Comparison of ENCODE assay signal across 22 cellular contexts in genomic region chr10:71049994-71050393, GRCh38.
A peak's percentile ranks its signal among the peaks of the same experiment; 100 is the strongest.
DNase-seq lines count a peak whose midpoint lies in the region; ATAC-seq, FAIRE-seq and TF ChIP-seq lines count a peak whose summit lies in the region.
"Had no signal": no experiment of that assay in that cellular context is flagged by ENCODE, and none has a peak within 500 bp of the region (broad histone marks: within the 10 kb centered on the region; RNA-seq: fewer than 3 reads in every experiment).

No MANE protein-coding gene starts in this region.

- H3K27me3 ChIP-seq in HepG2 (ENCODE audit: control insufficient read depth in 1 of 2, insufficient read depth in 2 of 2, low read length in 2 of 2) (peaks cover 4 to 43% of the 10 kb centered on the region in 2 experiments; a peak in 4 of 5 replicates), right lobe of liver (no peaks in the 10 kb centered on the region)

- H3K27me3 Mint-ChIP-seq in chondrocyte (ENCODE audit: low read depth) = peaks cover 34% of the 10 kb centered on the region

- TF ChIP-seq CTCF in HepG2 (CRISPR knock-in tag; IDR thresholded peaks at IDR 0.05) = no peak
- no peak for TF ChIP-seq CTCF in right lobe of liver (IDR thresholded peaks at IDR 0.05)
- no peak for TF ChIP-seq CTCF in NB4 (IDR thresholded peaks at IDR 0.05; ENCODE audit: low read depth, low read length)
- TF ChIP-seq CTCF in chondrocyte (IDR thresholded peaks at IDR 0.05) = no peak

- H3K9me3 ChIP-seq in HepG2 (ENCODE audit: low read length) (no peaks in the 10 kb centered on the region), right lobe of liver (no peaks in the 10 kb centered on the region)
- H3K9me3 ChIP-seq: HAP-1 had no signal

- H3K27ac ChIP-seq in HepG2 (ENCODE audit: extremely low read length, insufficient read depth, low read length) (no peak overlapping the region), right lobe of liver (no peak overlapping the region)
- H3K27ac ChIP-seq: 22Rv1 had no signal

- H2AFZ ChIP-seq in HepG2 (ENCODE audit: low read length) = no peak overlapping the region

- in situ Hi-C loops in HepG2 (cut with HindIII; ENCODE audit: extremely low pct_ligation_motif_present, low pct_unique_long_range_greater_than_20kb) = no loop called here

- FAIRE-seq in HepG2 (lab: Jason Lieb, UNC) = no peak
- FAIRE-seq: A204.1, GM12891, GM18507, H54 had no signal

- H3K4me3 Mint-ChIP-seq in chondrocyte (ENCODE audit: unreplicated experiment) = no peak overlapping the region
- H3K4me3 Mint-ChIP-seq: B cell; CD4-positive, alpha-beta memory T cell had no signal

- ATAC-seq in HepG2 (no peak), right lobe of liver (no peak), GM21619 (IDR thresholded peaks at IDR 0.05; ENCODE audit: unreplicated experiment) (no peak)

- 10% methylated on average over 6 of the region's 6 CpGs for WGBS in HepG2 (ENCODE audit: low lambda C conversion rate)
- 88% methylated on average over 6 of the region's 6 CpGs for WGBS in right lobe of liver (ENCODE audit: insufficient coverage, low coverage, low lambda C conversion rate, missing lambda C conversion rate)

- no peak overlapping the region for H3K9ac ChIP-seq in HepG2 (ENCODE audit: insufficient read depth, low read depth, low read length)

- H4K20me1 ChIP-seq in HepG2 (ENCODE audit: insufficient read depth, low read length) = no peaks in the 10 kb centered on the region

- TF ChIP-seq POLR2A in HepG2 (IDR thresholded peaks at IDR 0.05; ENCODE audit: insufficient read depth in 1 of 2, low read depth in 2 of 2, low read length in 2 of 2) = no peak
- no peak for TF ChIP-seq POLR2A in right lobe of liver (IDR thresholded peaks at IDR 0.05)
- no peak for TF ChIP-seq POLR2A in NB4 (IDR thresholded peaks at IDR 0.05; ENCODE audit: extremely low read depth, insufficient read length)

- CTCF ChIA-PET in HepG2 (lab: Yijun Ruan, JAX; ENCODE audit: low intra/inter-chr PET ratio, low total read pairs) = no interaction called here

- H3K9me3 Mint-ChIP-seq in chondrocyte (ENCODE audit: low read depth) = no peaks in the 10 kb centered on the region

- H3K4me1 ChIP-seq in HepG2 (ENCODE audit: insufficient read depth, low read length) (no peaks in the 10 kb centered on the region), right lobe of liver (no peaks in the 10 kb centered on the region)
- H3K4me1 ChIP-seq: HAP-1 had no signal

- no peak overlapping the region for H3K27ac Mint-ChIP-seq in chondrocyte (ENCODE audit: unreplicated experiment)
- H3K27ac Mint-ChIP-seq: B cell; CD4-positive, alpha-beta memory T cell had no signal

- no peak for TF ChIP-seq RAD21 in HepG2 (CRISPR knock-in tag; IDR thresholded peaks at IDR 0.05)

- no peak overlapping the region for H3K4me3 ChIP-seq in HepG2 (replicated peaks in 1 of 3; ENCODE audit: insufficient read depth in 1 of 3, low read depth in 2 of 3, low read length in 3 of 3)
- H3K4me3 ChIP-seq in right lobe of liver = no peak overlapping the region
- no peak overlapping the region for H3K4me3 ChIP-seq in NB4 (ENCODE audit: low read depth, low read length)
- H3K4me3 ChIP-seq: HAP-1 had no signal

- DNase-seq in HepG2 (ENCODE audit: low spot score) (no peak), right lobe of liver (no peak), NB4 (ENCODE audit: low read depth) (peak; percentile 19), chondrocyte (ENCODE audit: low spot score) (peak; percentile 18), NCI-H2171 treated with DMSO at 0.1 percent for 48 hours (lab: John Stamatoyannopoulos, UW) (no peak), NCI-H2081 (lab: John Stamatoyannopoulos, UW) (no peak)
- DNase-seq: C1 segment of cervical spinal cord; Calu3; CD4-positive, alpha-beta memory T cell; COR-L47; DMS53; DMS79 treated with DMSO at 0.1 percent for 48 hours; GF-D8; GOT3 had no signal

- BruUV-seq in HepG2 (replicated peaks; lab: Mats Ljungman, UMichigan) = no TSS peak

- H3K4me2 ChIP-seq in HepG2 (ENCODE audit: low read depth, low read length) = no peak overlapping the region

- H3K4me1 Mint-ChIP-seq in chondrocyte (ENCODE audit: low read depth) = no peaks in the 10 kb centered on the region
- H3K4me1 Mint-ChIP-seq: B cell; CD4-positive, alpha-beta memory T cell had no signal

- POLR2A ChIA-PET in HepG2 (lab: Yijun Ruan, JAX) = no interaction called here

- no peak for TF ChIP-seq EP300 in HepG2 (IDR thresholded peaks at IDR 0.05; ENCODE audit: low read depth in 2 of 2, low read length in 2 of 2)
- no peak for TF ChIP-seq EP300 in HepG2 (CRISPR knock-in tag; IDR thresholded peaks at IDR 0.05; ENCODE audit: borderline replicate concordance)

- H3K36me3 ChIP-seq in HepG2 (replicated peaks in 1 of 2; ENCODE audit: control insufficient read depth in 1 of 2, insufficient read depth in 2 of 2, low read length in 2 of 2) (no peaks in the 10 kb centered on the region), right lobe of liver (no peaks in the 10 kb centered on the region)
- H3K36me3 ChIP-seq: HAP-1 had no signal

- no peaks in the 10 kb centered on the region for H3K79me2 ChIP-seq in HepG2 (ENCODE audit: insufficient read depth, low read length)

- intact Hi-C loops in HepG2 (cut with micrococcal nuclease; ENCODE audit: unreplicated experiment) = no loop called here
- intact Hi-C loops in right lobe of liver (cut with DNase I) = no loop called here

- H3K36me3 Mint-ChIP-seq in chondrocyte (ENCODE audit: low read depth) = peaks cover 1% of the 10 kb centered on the region
- H3K36me3 Mint-ChIP-seq: CD4-positive, alpha-beta memory T cell had no signal

TF ChIP-seq in HepG2, 621 proteins besides CTCF, POLR2A, EP300 and RAD21:
- no peak for TF ChIP-seq HMGA1 (CRISPR knock-in tag; conservative IDR thresholded peaks at IDR 0.05)
- TF ChIP-seq MNT (IDR thresholded peaks at IDR 0.05) = peak; percentile 33; the same call in 1 of the 2 replicates

Comparison
In these comparisons a context has a peak if more than half of its experiments do, and no peak if none do; other contexts are left out.
1. DNase-seq: peak in NB4 (single experiment) and chondrocyte (single experiment); none in HepG2 (single experiment), right lobe of liver (0 of 3), NCI-H2171 treated with DMSO at 0.1 percent for 48 hours (single experiment) and NCI-H2081 (0 of 2).